In the genomic region with DNA sequence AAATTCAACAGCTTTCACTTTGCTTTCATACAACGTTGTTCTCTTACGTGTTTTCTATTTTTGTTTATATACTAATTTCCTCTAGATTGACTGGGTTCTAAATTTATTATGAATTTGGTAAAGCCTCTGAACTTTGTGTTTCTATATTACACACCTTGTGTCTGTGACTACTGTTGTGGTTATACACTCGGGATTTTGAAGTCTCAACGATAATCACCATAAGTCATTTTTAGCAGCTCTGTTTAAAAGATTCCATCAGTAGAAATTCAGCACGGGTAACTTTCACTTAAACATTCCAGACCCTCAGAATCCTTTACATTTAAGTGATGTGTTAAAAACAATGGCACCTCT, we compare ENCODE assay signal across 17 cellular contexts. TPM values are rescaled to one million over a fixed set of nuclear protein-coding genes. Genes with fewer than 3 reads are reported as not detected.
DNase-seq lines count a peak whose midpoint lies in the region; ATAC-seq, FAIRE-seq and TF ChIP-seq lines count a peak whose summit lies in the region.
"Had no signal": no experiment of that assay in that cellular context is flagged by ENCODE, and none has a peak within 500 bp of the region (broad histone marks: within the 10 kb centered on the region; RNA-seq: fewer than 3 reads in every experiment).

No MANE protein-coding gene starts in this region.

- in situ Hi-C loops in K562 (cut with MboI): no loop called here

- peak overlapping the region; percentile 94 for H3K27ac Mint-ChIP-seq in CD4-positive, alpha-beta T cell

- no peak for TF ChIP-seq CTCF in CD4-positive, alpha-beta T cell (IDR thresholded peaks at IDR 0.05)
- TF ChIP-seq CTCF in GM12864 (IDR thresholded peaks at IDR 0.05; ENCODE audit: low read depth, low read length, missing control alignments) (no peak), OCI-LY1 (IDR thresholded peaks at IDR 0.05; ENCODE audit: low read length) (no peak), K562 (IDR thresholded peaks at IDR 0.05 in 2 of 3, conservative IDR thresholded peaks at IDR 0.05 in 1 of 3; ENCODE audit: insufficient read depth in 2 of 3, low read depth in 1 of 3, low read length in 3 of 3) (no peak)

- no peaks in the 10 kb centered on the region for H3K27me3 Mint-ChIP-seq in CD4-positive, alpha-beta T cell

- WGBS in K562 (ENCODE audit: insufficient coverage, low coverage, missing lambda C conversion rate): 15% methylated on average over 5 of the region's 5 CpGs

- H3K9me1 ChIP-seq in K562 (ENCODE audit: control insufficient read depth, insufficient read depth, low read length): no peaks in the 10 kb centered on the region

- TF ChIP-seq EP300 in K562 (IDR thresholded peaks at IDR 0.05; ENCODE audit: low read length): no peak; the same call in 1 of the 2 replicates

- H3K4me1 ChIP-seq in OCI-LY1 (ENCODE audit: insufficient read depth, low read length, severe bottlenecking) (peaks cover 53% of the 10 kb centered on the region), K562 (replicated peaks in 1 of 2; ENCODE audit: control insufficient read depth in 2 of 2, insufficient read depth in 2 of 2, low read length in 2 of 2) (peaks cover 25 to 68% of the 10 kb centered on the region in 2 experiments)
- H3K4me1 ChIP-seq: foreskin keratinocyte, sigmoid colon, vagina had no signal

- TF ChIP-seq POLR2A in K562 (conservative IDR thresholded peaks at IDR 0.05): no peak

- no peak for DNase-seq in CD4-positive, alpha-beta T cell
- DNase-seq in GM12864 (ENCODE audit: low read depth): no peak
- DNase-seq in K562 (ENCODE audit: extremely low read depth in 1 of 4, low spot score in 3 of 4): no peak
- DNase-seq in HT-29 (ENCODE audit: low spot score): no peak
- DNase-seq: COR-L47; effector CD8-positive, alpha-beta T cell; foreskin keratinocyte; mammary epithelial cell; sigmoid colon; SJCRH30; stimulated activated CD4-positive, alpha-beta T cell treated with anti-CD3 and anti-CD28 coated beads, Interleukin-4, amount 100 ng/mL, for 24 hours; stimulated activated naive CD4-positive, alpha-beta T cell had no signal

- peaks cover 9% of the 10 kb centered on the region for H3K9me3 Mint-ChIP-seq in CD4-positive, alpha-beta T cell

- H3K27ac ChIP-seq in CD4-positive, alpha-beta T cell (ENCODE audit: low read depth, low read length): peak overlapping the region; percentile 47
- peak overlapping the region; percentile 84 for H3K27ac ChIP-seq in OCI-LY1 (ENCODE audit: low read depth, low read length, poor library complexity, severe bottlenecking)
- H3K27ac ChIP-seq in K562 (ENCODE audit: extremely low read depth, low read depth, low read length): peak overlapping the region; percentile 79
- H3K27ac ChIP-seq: foreskin keratinocyte, sigmoid colon, SJCRH30, vagina had no signal

- TF ChIP-seq RAD21 in K562 (CRISPR knock-in tag; conservative IDR thresholded peaks at IDR 0.05 in 1 of 2, IDR thresholded peaks at IDR 0.05 in 1 of 2): no peak

- no TSS peak for BruUV-seq in K562 (replicated peaks; lab: Mats Ljungman, UMichigan)

- peak overlapping the region; percentile 27; the same call in 1 of the 2 replicates for H3K4me3 ChIP-seq in GM12864 (ENCODE audit: low read depth, low read length)
- H3K4me3 ChIP-seq in OCI-LY1 (ENCODE audit: low read depth, low read length, poor library complexity, severe bottlenecking): peak overlapping the region; percentile 45
- no peak overlapping the region for H3K4me3 ChIP-seq in K562
- H3K4me3 ChIP-seq: HAP-1, sigmoid colon, SJCRH30, vagina had no signal

- no peaks in the 10 kb centered on the region for H3K9me2 ChIP-seq in OCI-LY1 (ENCODE audit: low read depth, low read length)

- H4K20me1 ChIP-seq in OCI-LY1 (ENCODE audit: insufficient read depth, low read length) (no peaks in the 10 kb centered on the region), K562 (replicated peaks; ENCODE audit: control insufficient read depth, insufficient read depth, low read length) (no peaks in the 10 kb centered on the region)

- H3K36me3 ChIP-seq in OCI-LY1 (ENCODE audit: insufficient read depth, low read length) (no peaks in the 10 kb centered on the region), K562 (ENCODE audit: control insufficient read depth, insufficient read depth, low read length) (peaks cover 7% of the 10 kb centered on the region; the same call in 2 of the 3 replicates)
- H3K36me3 ChIP-seq: HAP-1, sigmoid colon, SJCRH30, vagina had no signal

- H3K27me3 ChIP-seq in CD4-positive, alpha-beta T cell (ENCODE audit: control insufficient read depth, insufficient read depth, low read length): no peaks in the 10 kb centered on the region
- H3K27me3 ChIP-seq in OCI-LY1 (ENCODE audit: insufficient read depth, low read length): no peaks in the 10 kb centered on the region
- no peaks in the 10 kb centered on the region for H3K27me3 ChIP-seq in K562 (ENCODE audit: control insufficient read depth in 2 of 2, insufficient read depth in 2 of 2, low read length in 2 of 2)
- H3K27me3 ChIP-seq: sigmoid colon, SJCRH30, vagina had no signal

- no peak for FAIRE-seq in K562 (lab: Jason Lieb, UNC)

- H3F3A ChIP-seq in OCI-LY1 (ENCODE audit: insufficient read depth, low read length): 0 out of 2 replicates have a peak, but pooled peaks cover 6% of the 10 kb centered on the region

- intact Hi-C loops in CD4-positive, alpha-beta T cell (cut with DNase I, micrococcal nuclease): loop anchor here in 1 of 2 experiments (5.0 kb wide), 1 partner anchor 96 kb away; a partner anchor contains a TSS
- intact Hi-C loops in K562 (cut with micrococcal nuclease): loop anchor here (2.0 to 10.0 kb wide), 4 partner anchors 32 to 238 kb away; a partner anchor contains a TSS

- H3K4me1 Mint-ChIP-seq in CD4-positive, alpha-beta T cell (ENCODE audit: low read depth): peaks cover 67% of the 10 kb centered on the region

- H2AFZ ChIP-seq in OCI-LY1 (ENCODE audit: low read length) (peak overlapping the region; percentile 100), K562 (ENCODE audit: low read depth, low read length) (peak overlapping the region; percentile 84)

- POLR2A ChIA-PET in CD4-positive, alpha-beta T cell (lab: Charles Lee): interaction anchor here (1.1 to 5.6 kb wide), 8 partner anchors 8 to 97 kb away, joined by 3 to 57 read pairs (median 14); a partner anchor contains a TSS
- POLR2A ChIA-PET in K562 (lab: Yijun Ruan, JAX): interaction anchor here (1.2 to 2.3 kb wide), 4 partner anchors 30 to 312 kb away, joined by 3 to 7 read pairs (median 3); a partner anchor contains a TSS

- peak overlapping the region; percentile 78 for H3K4me3 Mint-ChIP-seq in CD4-positive, alpha-beta T cell

- H3K79me2 ChIP-seq in OCI-LY1 (ENCODE audit: insufficient read depth, low read length) (no peaks in the 10 kb centered on the region), K562 (ENCODE audit: control insufficient read depth, insufficient read depth, low read length) (no peaks in the 10 kb centered on the region)

- H3K36me3 Mint-ChIP-seq in CD4-positive, alpha-beta T cell (ENCODE audit: low read depth): peaks cover 22% of the 10 kb centered on the region

- no peak for ATAC-seq in CD4-positive, alpha-beta T cell (ENCODE audit: poor library complexity)
- ATAC-seq in K562 (no peak), GM21619 (IDR thresholded peaks at IDR 0.05; ENCODE audit: unreplicated experiment) (no peak), HG03565 (IDR thresholded peaks at IDR 0.05; ENCODE audit: unreplicated experiment) (no peak)
- ATAC-seq: foreskin keratinocyte had no signal

- H3K4me2 ChIP-seq in OCI-LY1 (ENCODE audit: low read length) (peak overlapping the region; percentile 84), K562 (ENCODE audit: insufficient read depth, low read length) (peak overlapping the region; percentile 43)

- CTCF ChIA-PET in CD4-positive, alpha-beta T cell (lab: Charles Lee): interaction anchor here (1.7 to 4.7 kb wide), 4 partner anchors 16 to 97 kb away, joined by 5 to 20 read pairs (median 6); no protein-coding TSS in a partner anchor
- CTCF ChIA-PET in K562 (lab: Yijun Ruan, JAX; ENCODE audit: low intra/inter-chr PET ratio): no interaction called here

- H3K9ac ChIP-seq in OCI-LY1 (ENCODE audit: low read length) (peak overlapping the region; percentile 57), K562 (ENCODE audit: insufficient read depth in 1 of 2, low read depth in 2 of 2, low read length in 2 of 2) (peak overlapping the region in 1 of 2 experiments; percentile 52; a peak in 2 of 4 replicates)

- peaks cover 12% of the 10 kb centered on the region for H3K9me3 ChIP-seq in CD4-positive, alpha-beta T cell (ENCODE audit: control insufficient read depth, low read length)
- H3K9me3 ChIP-seq in OCI-LY1 (ENCODE audit: low read length) (peaks cover 9% of the 10 kb centered on the region; the same call in 1 of the 2 replicates), K562 (replicated peaks; ENCODE audit: control insufficient read depth, insufficient read depth, low read depth, low read length) (peaks cover 21% of the 10 kb centered on the region)
- H3K9me3 ChIP-seq: SJCRH30 had no signal

TF ChIP-seq in K562, 482 proteins besides CTCF, POLR2A, EP300 and RAD21 (continues in another document):
- no peak for TF ChIP-seq SUPT5H (IDR thresholded peaks at IDR 0.05)

RNA-seq across cellular contexts. Expression of a gene that starts 31.8 kb away (rescaled TPM):
- 100 to 1,000 TPM; 106 to 117 TPM for total RNA-seq in CD4-positive, alpha-beta T cell
- total RNA-seq in K562 (2011; cell fraction: chromatin; rRNA removed; ENCODE audit: low replicate concordance): 82.7 and 242 TPM in 2 replicates
- total RNA-seq in K562 (2011; cell fraction: nucleolus; rRNA removed): 27.5 and 35.5 TPM in 2 replicates
- 68.2 and 121 TPM in 2 replicates for total RNA-seq in K562 (2011; cell fraction: nucleoplasm; rRNA removed)
- total RNA-seq in K562 (2014; rRNA removed) (133 and 145 TPM in 2 replicates), K562 (2014; rRNA removed; fragmentation: Illumina TruSeq; extraction: Trizol) (184 and 207 TPM in 2 replicates), K562 (2015; rRNA removed; fragmentation: Illumina TruSeq; extraction: Trizol) (161 and 170 TPM in 2 replicates), K562 (2021) (128 and 140 TPM in 2 replicates)
- polyA plus RNA-seq in K562 (2011; rRNA removed) (131 and 175 TPM in 2 replicates), K562 (2014; fragmentation: Illumina TruSeq; extraction: Trizol) (117 and 121 TPM in 2 replicates), K562 (2014; fragmentation: Nextera tagmentation; extraction: Ambion mirVana) (100 to 1,000 TPM; 101 to 199 TPM), K562 (2014; rRNA removed) (115 and 120 TPM in 2 replicates)
- polyA plus RNA-seq in K562 (2011; cell fraction: cytosol; rRNA removed): 34.0 and 60.3 TPM in 2 replicates
- 57.7 and 92.5 TPM in 2 replicates for polyA plus RNA-seq in K562 (2011; cell fraction: nucleus; rRNA removed)
- 75.8 and 104 TPM in 2 replicates for polyA plus RNA-seq in K562 (2012)
- polyA minus RNA-seq in K562 (2011; rRNA and poly(A)+ RNA removed): 345 and 377 TPM in 2 replicates
- polyA minus RNA-seq in K562 (2011; cell fraction: cytosol; rRNA and poly(A)+ RNA removed): 82.5 and 96.0 TPM in 2 replicates
- 84.1 and 152 TPM in 2 replicates for polyA minus RNA-seq in K562 (2011; cell fraction: nucleus; rRNA and poly(A)+ RNA removed)
- 65.1 and 74.3 TPM in 2 replicates for total RNA-seq in HT-29 (2014; rRNA removed; shearing (Covaris generic))
